In genomic region chr12:466039-466438, GRCh38 we compare ENCODE assay signal across 1 cellular context.
TF ChIP-seq lines count a peak whose summit lies in the region.

No MANE protein-coding gene starts in this region.

TF ChIP-seq in HepG2, 621 proteins besides CTCF, POLR2A, EP300 and RAD21:
- TF ChIP-seq POLR2G (IDR thresholded peaks at IDR 0.05; ENCODE audit: low read depth, low read length): no peak
- no peak for TF ChIP-seq ZMYM2 (CRISPR knock-in tag; IDR thresholded peaks at IDR 0.05)
- no peak for TF ChIP-seq U2AF2 (IDR thresholded peaks at IDR 0.05; ENCODE audit: low read depth, low read length)
- TF ChIP-seq KAT7 (CRISPR knock-in tag; IDR thresholded peaks at IDR 0.05; ENCODE audit: borderline replicate concordance): no peak
- TF ChIP-seq HCFC1 (IDR thresholded peaks at IDR 0.05; ENCODE audit: low read depth, low read length): no peak
- no peak for TF ChIP-seq HIC2 (CRISPR knock-in tag; IDR thresholded peaks at IDR 0.05; ENCODE audit: low read depth)
- no peak for TF ChIP-seq ZNF143 (CRISPR knock-in tag; IDR thresholded peaks at IDR 0.05)
- TF ChIP-seq FOXP1 (IDR thresholded peaks at IDR 0.05): no peak
- no peak for TF ChIP-seq FOXP1 (CRISPR knock-in tag; IDR thresholded peaks at IDR 0.05)
TF ChIP-seq in HepG2: peak in this region for 0.
